In genomic region chr7:66237876-66238617, GRCh38 we compare ENCODE assay signal across 8 cellular contexts. TPM values are rescaled to one million over a fixed set of nuclear protein-coding genes. Genes with fewer than 3 reads are reported as not detected.
A peak's percentile ranks its signal among the peaks of the same experiment; 100 is the strongest.
DNase-seq lines count a peak whose midpoint lies in the region; ATAC-seq, FAIRE-seq and TF ChIP-seq lines count a peak whose summit lies in the region.
"Not testable (repeated sequence)": the region's sequence is repeated elsewhere in the genome, so short reads cannot be mapped to it uniquely, and the experiment has no call there.

No MANE protein-coding gene starts in this region.

- not testable (repeated sequence) for FAIRE-seq in A549 (lab: Jason Lieb, UNC)

- POLR2A ChIA-PET in A549 (lab: Yijun Ruan, JAX), result not testable (repeated sequence)

- TF ChIP-seq CTCF in A549 (IDR thresholded peaks at IDR 0.05); fibroblast of villous mesenchyme (IDR thresholded peaks at IDR 0.05; ENCODE audit: insufficient read depth, low read depth, low read length); right lobe of liver (IDR thresholded peaks at IDR 0.05); prostate gland (IDR thresholded peaks at IDR 0.05): not testable (repeated sequence)

- CTCF ChIA-PET in A549 (lab: Yijun Ruan, JAX), result interaction anchor here (0.6 kb wide), 1 partner anchor 103 kb away, joined by 3 read pairs; no protein-coding TSS in a partner anchor

- H3K79me2 ChIP-seq in GM23248 (ENCODE audit: insufficient read depth), result peaks cover 98% of the 10 kb centered on the region

- H4K20me1 ChIP-seq in GM23248 (ENCODE audit: insufficient read depth), result not testable (repeated sequence)

- not testable (repeated sequence) for TF ChIP-seq RAD21 in A549 (conservative IDR thresholded peaks at IDR 0.05 in 1 of 2, IDR thresholded peaks at IDR 0.05 in 1 of 2)

- H3K9me2 ChIP-seq in GM23248 (ENCODE audit: insufficient read depth), result not testable (repeated sequence)

- WGBS in A549 (ENCODE audit: missing lambda C conversion rate), result 56% methylated on average over 7 of the region's 7 CpGs
- WGBS in GM23248 (ENCODE audit: low coverage in 1 of 2, low lambda C conversion rate in 2 of 2, missing lambda C conversion rate in 2 of 2), 2 experiments, result 15 to 17% methylated on average over 7 of the region's 7 CpGs
- 20% methylated on average over 5 of the region's 7 CpGs for WGBS in right lobe of liver (ENCODE audit: insufficient coverage, low coverage, low lambda C conversion rate, missing lambda C conversion rate)
- WGBS in prostate gland, result 21% methylated on average over 7 of the region's 7 CpGs

- H3K27ac ChIP-seq in A549 (peak overlapping the region; percentile 4 to 30; a peak in 3 of 6 replicates), GM23248 (peak overlapping the region; percentile 8), right lobe of liver (peak overlapping the region in 2 of 3 donors; percentile 54 to 70), prostate gland (peak overlapping the region; percentile 1 to 15)

- not testable (repeated sequence) for TF ChIP-seq EP300 in A549 (IDR thresholded peaks at IDR 0.05)

- peaks cover 12% of the 10 kb centered on the region; the same call in 1 of the 2 replicates for H3F3A ChIP-seq in GM23248 (ENCODE audit: insufficient read depth)

- intact Hi-C loops in right lobe of liver (cut with DNase I); prostate gland (cut with DNase I): not testable (repeated sequence)

- in situ Hi-C loops in GM23248 (cut with MboI), result not testable (repeated sequence)

- TF ChIP-seq POLR2A in A549 (IDR thresholded peaks at IDR 0.05; ENCODE audit: low read length); right lobe of liver (IDR thresholded peaks at IDR 0.05); prostate gland (IDR thresholded peaks at IDR 0.05): not testable (repeated sequence)

- H2AFZ ChIP-seq in GM23248, result peak overlapping the region; percentile 11

- DNase-seq in A549 (ENCODE audit: low read depth in 1 of 2, low spot score in 1 of 2); GM23248; adipocyte (ENCODE audit: low read depth); right lobe of liver; prostate gland (ENCODE audit: low spot score): not testable (repeated sequence)
- peak; percentile 94 for DNase-seq in fibroblast of villous mesenchyme (ENCODE audit: low read depth)

- H3K4me2 ChIP-seq in A549 (peak overlapping the region; percentile 32; the same call in 1 of the 3 replicates), GM23248 (ENCODE audit: unreplicated experiment) (peak overlapping the region; percentile 3)

- ATAC-seq in A549, result peak in 1 of 2 experiments; percentile 44; a peak in 3 of 6 replicates
- ATAC-seq in GM18909 (IDR thresholded peaks at IDR 0.05; ENCODE audit: poor library complexity, unreplicated experiment), result peak; percentile 81
- ATAC-seq in HG03175 (IDR thresholded peaks at IDR 0.05; ENCODE audit: unreplicated experiment), result peak; percentile 71
- peak; percentile 66 to 80 (median 74) for ATAC-seq in right lobe of liver

- H3K9ac ChIP-seq in GM23248 (peak overlapping the region; percentile 34), adipocyte (ENCODE audit: low read length) (peak overlapping the region; percentile 22)

- peaks cover 12% of the 10 kb centered on the region; the same call in 2 of the 3 replicates for H3K4me1 ChIP-seq in A549
- peaks cover 34% of the 10 kb centered on the region for H3K4me1 ChIP-seq in GM23248 (ENCODE audit: insufficient read depth)
- peaks cover 18% of the 10 kb centered on the region for H3K4me1 ChIP-seq in adipocyte (ENCODE audit: control insufficient read depth, insufficient read depth, low read length)
- H3K4me1 ChIP-seq in right lobe of liver, result peaks cover 0 to 20% (median 3%) of the 10 kb centered on the region in 4 donors
- not testable (repeated sequence) for H3K4me1 ChIP-seq in prostate gland (replicated peaks)

- H3K36me3 ChIP-seq in GM23248 (ENCODE audit: low read depth) (peaks cover 10% of the 10 kb centered on the region; the same call in 1 of the 2 replicates), adipocyte (ENCODE audit: control insufficient read depth, insufficient read depth, low read length, severe bottlenecking) (peaks cover 18% of the 10 kb centered on the region)
- not testable (repeated sequence) for H3K36me3 ChIP-seq in right lobe of liver, prostate gland

- not testable (repeated sequence) for H3K27me3 ChIP-seq in GM23248 (replicated peaks; ENCODE audit: insufficient read depth); adipocyte (replicated peaks; ENCODE audit: control insufficient read depth, insufficient read depth, low read length); right lobe of liver; prostate gland (replicated peaks; ENCODE audit: insufficient read depth)

- not testable (repeated sequence) for H3K9me3 ChIP-seq in A549; GM23248 (ENCODE audit: low read depth); adipocyte (ENCODE audit: control insufficient read depth, low read length); right lobe of liver; prostate gland

- H3K4me3 ChIP-seq in A549; GM23248; adipocyte (ENCODE audit: low read length); fibroblast of villous mesenchyme (ENCODE audit: low read depth, low read length); right lobe of liver; prostate gland: not testable (repeated sequence)

TF ChIP-seq in A549, 52 proteins besides CTCF, POLR2A, EP300 and RAD21:
- peak; percentile 15; the same call in 1 of the 2 replicates for TF ChIP-seq GATA3 (IDR thresholded peaks at IDR 0.05; ENCODE audit: borderline replicate concordance)

RNA-seq across cellular contexts. Expression of gene TPST1, which starts 32.9 kb away (rescaled TPM):
- polyA plus RNA-seq in A549 (2011; rRNA removed), result 20.4 and 20.8 TPM in 2 replicates
- polyA plus RNA-seq in A549 (2012; cell fraction: cytosol; rRNA removed), result 6.9 and 9.8 TPM in 2 replicates
- 5.4 and 7.3 TPM in 2 replicates for polyA plus RNA-seq in A549 (2012; cell fraction: nucleus; rRNA removed)
- polyA plus RNA-seq in A549 (2017; fragmentation: RNase III; extraction: RNeasy Plus Mini Kit Qiagen cat#74134 plus additional on column Dnase treatment), result 10.5 to 14.7 TPM (median 14.6 TPM) in 3 replicates
- polyA minus RNA-seq in A549 (2011; rRNA and poly(A)+ RNA removed), result 27.5 and 37.9 TPM in 2 replicates
- 46.0 and 54.1 TPM in 2 replicates for total RNA-seq in GM23248 (2014; rRNA removed; shearing (Covaris generic))
- 53.7 and 57.0 TPM in 2 replicates for polyA plus RNA-seq in GM23248 (2016; fragmentation: Nextera tagmentation; extraction: Ambion mirVana)
- 131 TPM in 2 replicates for total RNA-seq in fibroblast of villous mesenchyme
- 10 to 100 TPM; 18.0 to 40.5 (median 26.3) TPM for total RNA-seq in right lobe of liver
- 10 to 100 TPM in 1 of 2 donors, 1 to 10 TPM in 1; 9.9 to 21.4 TPM for total RNA-seq in prostate gland

Comparison
In these comparisons a context has a peak if more than half of its experiments do, and no peak if none do; other contexts are left out.
1. H3K27ac ChIP-seq: peak in every context shown above with its lines; median percentile 62 in right lobe of liver; 17 in A549; 8 in GM23248; 8 in prostate gland.